Comparison of ENCODE assay signal across 7 cellular contexts in genomic region chr2:64873472-64873924, GRCh38.
DNase-seq lines count a peak whose midpoint lies in the region; ATAC-seq, FAIRE-seq and TF ChIP-seq lines count a peak whose summit lies in the region.

No MANE protein-coding gene starts in this region.

- no peak for FAIRE-seq in small intestine (lab: Jason Lieb, UNC)

- H3K4me1 Mint-ChIP-seq in activated naive CD8-positive, alpha-beta T cell treated with anti-CD3 and anti-CD28 coated beads, Interleukin-2, amount 50 U/mL, for 24 hours, result peaks cover 6% of the 10 kb centered on the region

- no peak overlapping the region for H3K4me3 Mint-ChIP-seq in activated naive CD8-positive, alpha-beta T cell treated with anti-CD3 and anti-CD28 coated beads, Interleukin-2, amount 50 U/mL, for 24 hours

- peaks cover 3% of the 10 kb centered on the region for H3K27me3 Mint-ChIP-seq in activated naive CD8-positive, alpha-beta T cell treated with anti-CD3 and anti-CD28 coated beads, Interleukin-2, amount 50 U/mL, for 24 hours

- no peaks in the 10 kb centered on the region for H3K36me3 ChIP-seq in H7 (replicated peaks; ENCODE audit: control insufficient read depth, insufficient read depth, low read length)
- no peaks in the 10 kb centered on the region for H3K36me3 ChIP-seq in small intestine (ENCODE audit: control insufficient read depth in 2 of 2, insufficient read depth in 2 of 2, low read length in 2 of 2)

- H3K27me3 ChIP-seq in H7 (ENCODE audit: control insufficient read depth, insufficient read depth, low read length), result no peaks in the 10 kb centered on the region; the same call in 1 of the 2 replicates
- H3K27me3 ChIP-seq in small intestine (ENCODE audit: control insufficient read depth in 2 of 2, insufficient read depth in 2 of 2, low read length in 2 of 2), result no peaks in the 10 kb centered on the region

- no peak overlapping the region for H3K27ac ChIP-seq in small intestine (ENCODE audit: low read depth in 1 of 2, low read length in 1 of 2)

- H3K36me3 Mint-ChIP-seq in activated naive CD8-positive, alpha-beta T cell treated with anti-CD3 and anti-CD28 coated beads, Interleukin-2, amount 50 U/mL, for 24 hours (ENCODE audit: low read depth), result no peaks in the 10 kb centered on the region

- H3K27ac Mint-ChIP-seq in activated naive CD8-positive, alpha-beta T cell treated with anti-CD3 and anti-CD28 coated beads, Interleukin-2, amount 50 U/mL, for 24 hours, result no peak overlapping the region

- WGBS in small intestine, 3 donors, result 0 to 1% (median 0%) methylated on average over 14 of the region's 14 CpGs

- ATAC-seq in activated naive CD8-positive, alpha-beta T cell treated with anti-CD3 and anti-CD28 coated beads, Interleukin-2, amount 50 U/mL, for 24 hours, result peak; percentile 79

- H3K9me3 ChIP-seq in small intestine (ENCODE audit: control insufficient read depth, low read depth), result no peaks in the 10 kb centered on the region

- H3K9me3 Mint-ChIP-seq in activated naive CD8-positive, alpha-beta T cell treated with anti-CD3 and anti-CD28 coated beads, Interleukin-2, amount 50 U/mL, for 24 hours, result no peaks in the 10 kb centered on the region

- H3K4me1 ChIP-seq in small intestine (ENCODE audit: control insufficient read depth in 2 of 2, insufficient read depth in 1 of 2, low read depth in 1 of 2, low read length in 1 of 2), result no peaks in the 10 kb centered on the region

- DNase-seq in H7 (peak; percentile 91), M059J (ENCODE audit: low read depth) (peak; percentile 48), SW480 (ENCODE audit: low spot score) (peak; percentile 79), hippocampal formation (lab: John Stamatoyannopoulos, UW) (peak; percentile 51 to 67), small intestine (peak; percentile 57)
- peak; percentile 91 for DNase-seq in activated naive CD8-positive, alpha-beta T cell treated with anti-CD3 and anti-CD28 coated beads, Interleukin-2, amount 50 U/mL, for 24 hours

- H3K4me3 ChIP-seq in H7 (ENCODE audit: insufficient read depth, low read depth, low read length), result no peak overlapping the region
- no peak overlapping the region for H3K4me3 ChIP-seq in small intestine (ENCODE audit: low read depth in 1 of 2, low read length in 2 of 2)

- TF ChIP-seq CTCF in GM12873 (IDR thresholded peaks at IDR 0.05; ENCODE audit: insufficient read depth, low read depth, low read length, missing control alignments), result peak; percentile 96
